8 cellular contexts compared by ENCODE assay signal in genomic region chr12:111406474-111407370, GRCh38. TPM values are rescaled to one million over a fixed set of nuclear protein-coding genes. Genes with fewer than 3 reads are reported as not detected.
DNase-seq lines count a peak whose midpoint lies in the region; ATAC-seq and TF ChIP-seq lines count a peak whose summit lies in the region.

No MANE protein-coding gene starts in this region.

- peak; percentile 65 to 66 for DNase-seq in activated CD4-positive, alpha-beta T cell treated with anti-CD3 and anti-CD28 coated beads for 4 hours
- DNase-seq in effector memory CD4-positive, alpha-beta T cell = peak; percentile 56 to 63 (median 57)
- DNase-seq in naive B cell = peak; percentile 88
- DNase-seq in type B pancreatic cell (ENCODE audit: extremely low spot score, unreplicated experiment) = no peak
- DNase-seq in occipital lobe (lab: John Stamatoyannopoulos, UW) = no peak

- H3K4me3 Mint-ChIP-seq in naive B cell = peak overlapping the region; percentile 84 to 96 (median 92)
- H3K4me3 Mint-ChIP-seq in type B pancreatic cell = peak overlapping the region; percentile 85

- no peaks in the 10 kb centered on the region for H3K27me3 ChIP-seq in HUES6 (ENCODE audit: control insufficient read depth, insufficient read depth, low read length)
- no peaks in the 10 kb centered on the region for H3K27me3 ChIP-seq in effector memory CD4-positive, alpha-beta T cell (replicated peaks; ENCODE audit: control insufficient read depth, insufficient read depth, low read length, poor library complexity, severe bottlenecking)

- H3K27ac Mint-ChIP-seq in naive B cell (peak overlapping the region; percentile 94 to 99 (median 97)), type B pancreatic cell (no peak overlapping the region)

- H3K4me3 ChIP-seq in HUES6 (ENCODE audit: low read depth, low read length) = peak overlapping the region; percentile 90
- peak overlapping the region; percentile 96 for H3K4me3 ChIP-seq in effector memory CD4-positive, alpha-beta T cell (ENCODE audit: insufficient read depth, low read depth, low read length, poor library complexity, severe bottlenecking)

- no peaks in the 10 kb centered on the region for H3K36me3 Mint-ChIP-seq in naive B cell
- H3K36me3 Mint-ChIP-seq in type B pancreatic cell = no peaks in the 10 kb centered on the region

- H3K27ac ChIP-seq in HUES6 (ENCODE audit: low read depth, low read length) = peak overlapping the region; percentile 62; the same call in 1 of the 2 replicates
- peak overlapping the region; percentile 97 for H3K27ac ChIP-seq in effector memory CD4-positive, alpha-beta T cell (ENCODE audit: insufficient read depth, low read length, poor library complexity, severe bottlenecking)

- H3K4me1 Mint-ChIP-seq in naive B cell (peaks cover 56 to 78% (median 71%) of the 10 kb centered on the region in 3 donors), type B pancreatic cell (ENCODE audit: unreplicated experiment) (peaks cover 27% of the 10 kb centered on the region)

- H3K4me1 ChIP-seq in HUES6 (ENCODE audit: control insufficient read depth, insufficient read depth, low read length) = peaks cover 65% of the 10 kb centered on the region
- H3K4me1 ChIP-seq in effector memory CD4-positive, alpha-beta T cell (ENCODE audit: control insufficient read depth, insufficient read depth, low read length, poor library complexity, severe bottlenecking) = peaks cover 74% of the 10 kb centered on the region

- H3K9me3 ChIP-seq in HUES6 (ENCODE audit: control insufficient read depth, insufficient read depth, low read depth, low read length) = no peaks in the 10 kb centered on the region
- H3K9me3 ChIP-seq in effector memory CD4-positive, alpha-beta T cell (ENCODE audit: control insufficient read depth, low read length) = no peaks in the 10 kb centered on the region

- TF ChIP-seq CTCF in type B pancreatic cell (conservative IDR thresholded peaks at IDR 0.05) = no peak

- ATAC-seq in naive B cell (ENCODE audit: low read depth in 2 of 2) = peak; percentile 27 to 29
- no peak for ATAC-seq in HG03095 (IDR thresholded peaks at IDR 0.05; ENCODE audit: unreplicated experiment)
- no peak for ATAC-seq in HG03469 (IDR thresholded peaks at IDR 0.05; ENCODE audit: unreplicated experiment)

- H3K36me3 ChIP-seq in HUES6 (ENCODE audit: control insufficient read depth, insufficient read depth, low read length) = no peaks in the 10 kb centered on the region
- no peaks in the 10 kb centered on the region for H3K36me3 ChIP-seq in effector memory CD4-positive, alpha-beta T cell (ENCODE audit: control insufficient read depth, insufficient read depth, low read length)

- H3K27me3 Mint-ChIP-seq in naive B cell (no peaks in the 10 kb centered on the region), type B pancreatic cell (peaks cover 26% of the 10 kb centered on the region)

- H3K9ac ChIP-seq in HUES6 (ENCODE audit: low read length) = peak overlapping the region; percentile 85

- H3K9me3 Mint-ChIP-seq in naive B cell = no peaks in the 10 kb centered on the region
- no peaks in the 10 kb centered on the region for H3K9me3 Mint-ChIP-seq in type B pancreatic cell

RNA-seq across cellular contexts. Expression of gene SH2B3, which starts 1.0 kb away (rescaled TPM):
- 10 to 100 TPM in 1 of 6 donors, 1 to 10 TPM in 5; 3.6 to 10.4 (median 4.5) TPM for polyA plus RNA-seq in naive B cell (ENCODE audit: low read depth in 6 of 6)
- total RNA-seq in type B pancreatic cell (ENCODE audit: low replicate concordance) (2.4 and 5.2 TPM in 2 replicates), occipital lobe (5.1 TPM)

RNA-seq across cellular contexts. Expression of gene PHETA1, which starts 37.8 kb away (rescaled TPM):
- polyA plus RNA-seq in naive B cell (ENCODE audit: low read depth in 6 of 6) = 10 to 100 TPM in 1 of 6 donors, 1 to 10 TPM in 5; 5.3 to 14.7 (median 7.7) TPM
- total RNA-seq in type B pancreatic cell (ENCODE audit: low replicate concordance) (25.5 and 27.4 TPM in 2 replicates), occipital lobe (5.8 TPM)

Comparison
In these comparisons a context has a peak if more than half of its experiments do, and no peak if none do; other contexts are left out.
1. DNase-seq: peak in activated CD4-positive, alpha-beta T cell treated with anti-CD3 and anti-CD28 coated beads for 4 hours (2 of 2), effector memory CD4-positive, alpha-beta T cell (3 of 3) and naive B cell (single experiment); none in type B pancreatic cell (single experiment) and occipital lobe (single experiment).
2. ATAC-seq: peak in naive B cell (2 of 2); none in HG03095 (single experiment) and HG03469 (single experiment).